27 cellular contexts compared by ENCODE assay signal in genomic region chr4:3685081-3685645, GRCh38.
"Had no signal": no experiment of that assay in that cellular context is flagged by ENCODE, and none has a peak within 500 bp of the region (broad histone marks: within the 10 kb centered on the region; RNA-seq: fewer than 3 reads in every experiment).

No MANE protein-coding gene starts in this region.

- H3K36me3 Mint-ChIP-seq: activated naive CD4-positive, alpha-beta T cell treated with anti-CD3 and anti-CD28 coated beads, Interleukin-2, amount 10 ng/mL, durations not matched to agents 7 days and 5 days; activated naive CD8-positive, alpha-beta T cell treated with anti-CD3 and anti-CD28 coated beads for 36 hours had no signal

- H3K4me1 Mint-ChIP-seq: activated CD4-positive, alpha-beta memory T cell treated with anti-CD3 and anti-CD28 coated beads, Interleukin-2, amount 10 ng/mL, durations not matched to agents 7 days and 5 days; activated CD4-positive, alpha-beta T cell treated with anti-CD3 and anti-CD28 coated beads for 36 hours; activated naive CD4-positive, alpha-beta T cell treated with anti-CD3 and anti-CD28 coated beads, Interleukin-2, amount 10 ng/mL, durations not matched to agents 7 days and 5 days; activated naive CD8-positive, alpha-beta T cell treated with anti-CD3 and anti-CD28 coated beads for 36 hours had no signal

- ATAC-seq: activated CD4-positive, alpha-beta T cell treated with anti-CD3 and anti-CD28 coated beads for 36 hours; activated T-cell treated with anti-CD3 and anti-CD28 coated beads, Interleukin-2, amount 50 U/mL, for 72 hours; Panc1 had no signal

- H3K27me3 Mint-ChIP-seq: activated CD4-positive, alpha-beta memory T cell treated with anti-CD3 and anti-CD28 coated beads, Interleukin-2, amount 10 ng/mL, durations not matched to agents 7 days and 5 days; activated CD4-positive, alpha-beta T cell treated with anti-CD3 and anti-CD28 coated beads for 36 hours had no signal

- H3K4me3 Mint-ChIP-seq: activated CD4-positive, alpha-beta memory T cell treated with anti-CD3 and anti-CD28 coated beads, Interleukin-2, amount 10 ng/mL, durations not matched to agents 7 days and 5 days; activated CD4-positive, alpha-beta T cell treated with anti-CD3 and anti-CD28 coated beads for 36 hours; activated naive CD4-positive, alpha-beta T cell treated with anti-CD3 and anti-CD28 coated beads, Interleukin-2, amount 10 ng/mL, durations not matched to agents 7 days and 5 days; activated naive CD8-positive, alpha-beta T cell treated with anti-CD3 and anti-CD28 coated beads for 36 hours; activated T-cell treated with anti-CD3 and anti-CD28 coated beads, Interleukin-2, amount 50 U/mL, for 72 hours had no signal

- H3K9me3 Mint-ChIP-seq: activated CD4-positive, alpha-beta memory T cell treated with anti-CD3 and anti-CD28 coated beads, Interleukin-2, amount 10 ng/mL, durations not matched to agents 7 days and 5 days; activated naive CD4-positive, alpha-beta T cell treated with anti-CD3 and anti-CD28 coated beads, Interleukin-2, amount 10 ng/mL, durations not matched to agents 7 days and 5 days; activated naive CD8-positive, alpha-beta T cell treated with anti-CD3 and anti-CD28 coated beads for 36 hours; activated T-cell treated with anti-CD3 and anti-CD28 coated beads, Interleukin-2, amount 50 U/mL, for 72 hours; activated T-helper 2 cell treated with anti-CD3 and anti-CD28 coated beads, Interferon-gamma antibody, Interleukin-2, Interleukin-4, amounts not matched to agents 10 μg/mL and 5 μg/mL and 100 μg/mL, durations not matched to agents 14 hours and 24 hours and 36 hours had no signal

- H3K27ac Mint-ChIP-seq: activated CD4-positive, alpha-beta memory T cell treated with anti-CD3 and anti-CD28 coated beads, Interleukin-2, amount 10 ng/mL, durations not matched to agents 7 days and 5 days; activated CD4-positive, alpha-beta T cell treated with anti-CD3 and anti-CD28 coated beads for 36 hours; activated naive CD4-positive, alpha-beta T cell treated with anti-CD3 and anti-CD28 coated beads, Interleukin-2, amount 10 ng/mL, durations not matched to agents 7 days and 5 days; activated naive CD8-positive, alpha-beta T cell treated with anti-CD3 and anti-CD28 coated beads for 36 hours; activated T-cell treated with anti-CD3 and anti-CD28 coated beads, Interleukin-2, amount 50 U/mL, for 72 hours; activated T-helper 2 cell treated with anti-CD3 and anti-CD28 coated beads, Interferon-gamma antibody, Interleukin-2, Interleukin-4, amounts not matched to agents 10 μg/mL and 5 μg/mL and 100 μg/mL, durations not matched to agents 14 hours and 24 hours and 36 hours had no signal

- DNase-seq: activated CD4-positive, alpha-beta memory T cell treated with anti-CD3 and anti-CD28 coated beads, Interleukin-2, amount 10 ng/mL, durations not matched to agents 7 days and 5 days; activated CD4-positive, alpha-beta T cell treated with anti-CD3 and anti-CD28 coated beads for 36 hours; activated CD4-positive, alpha-beta T cell treated with anti-CD3 and anti-CD28 coated beads, Interleukin-2, amount 50 U/mL, for 1 hour; activated gamma-delta T cell treated with Interleukin-2 at 50 U/mL for 16 hours; activated naive CD4-positive, alpha-beta T cell treated with anti-CD3 and anti-CD28 coated beads, Interleukin-2, amount 10 ng/mL, durations not matched to agents 7 days and 5 days; activated naive CD8-positive, alpha-beta T cell treated with anti-CD3 and anti-CD28 coated beads for 36 hours; activated T-cell treated with anti-CD3 and anti-CD28 coated beads for 4 hours; activated T-cell treated with anti-CD3 and anti-CD28 coated beads, Interleukin-2, amount 50 U/mL, for 72 hours; caudate nucleus; MG63; MV-4-11; NCI-H1105; NCI-H1436; NCI-H1694 treated with DMSO at 0.1 percent for 48 hours; NCI-H2029 treated with DMSO at 0.1 percent for 48 hours; NCI-H510A treated with DMSO at 0.1 percent for 48 hours; NCI-H69; NK-92 treated with Interleukin-12 subunit alpha and Interleukin-12 subunit beta, amount 100 ng/mL, for 24 hours; OCI-M1; Right ventricle myocardium superior; RPMI8226; SJCRH30; SK-N-SH; T-helper 1 cell; WERI-Rb-1 had no signal
